29 cellular contexts compared by ENCODE assay signal in genomic region chr5:174764309-174764708, GRCh38. TPM values are rescaled to one million over a fixed set of nuclear protein-coding genes. Genes with fewer than 3 reads are reported as not detected.
"Had no signal": no experiment of that assay in that cellular context is flagged by ENCODE, and none has a peak within 500 bp of the region (broad histone marks: within the 10 kb centered on the region; RNA-seq: fewer than 3 reads in every experiment).

No MANE protein-coding gene starts in this region.

- H3K4me2 ChIP-seq: hepatocyte, neural progenitor cell had no signal

- H3K27ac Mint-ChIP-seq: mesothelial cell of epicardium; natural killer cell; nephron progenitor cell; neural progenitor cell; progenitor cell of endocrine pancreas; stimulated activated effector memory CD8-positive, alpha-beta T cell treated with anti-CD3 and anti-CD28 coated beads, Interleukin-12 subunit alpha, Interleukin-12 subunit beta, amount 100 ng/mL, for 72 hours; stimulated activated naive CD8-positive, alpha-beta T cell treated with anti-CD3 and anti-CD28 coated beads, Interleukin-15, Interleukin-2, amounts not matched to agents 100 ng/mL and 50 ng/mL, for 24 hours had no signal

- H3K27me3 ChIP-seq: hepatocyte, neural progenitor cell, neutrophil, ovary, suprapubic skin, vagina had no signal

- H3K4me1 ChIP-seq: left ventricle myocardium inferior, neural progenitor cell, suprapubic skin, tibial artery, vagina had no signal

- H3K9me3 Mint-ChIP-seq: mesothelial cell of epicardium, nephron progenitor cell, neural progenitor cell had no signal

- H3K4me3 Mint-ChIP-seq: mesothelial cell of epicardium; naive B cell; natural killer cell; nephron progenitor cell; neural progenitor cell; stimulated activated effector memory CD8-positive, alpha-beta T cell treated with anti-CD3 and anti-CD28 coated beads, Interleukin-12 subunit alpha, Interleukin-12 subunit beta, amount 100 ng/mL, for 72 hours; stimulated activated naive CD8-positive, alpha-beta T cell treated with anti-CD3 and anti-CD28 coated beads, Interleukin-15, Interleukin-2, amounts not matched to agents 100 ng/mL and 50 ng/mL, for 24 hours had no signal

- H3K4me3 ChIP-seq: hepatocyte, left ventricle myocardium inferior, lung, neural progenitor cell, ovary, skin epidermis, suprapubic skin, thoracic aorta, tibial artery, vagina had no signal

- H3K4me1 Mint-ChIP-seq: mesothelial cell of epicardium; naive B cell; natural killer cell; stimulated activated effector memory CD8-positive, alpha-beta T cell treated with anti-CD3 and anti-CD28 coated beads, Interleukin-12 subunit alpha, Interleukin-12 subunit beta, amount 100 ng/mL, for 72 hours had no signal

- H3K79me2 ChIP-seq: hepatocyte had no signal

- H3K9me3 ChIP-seq: left ventricle myocardium inferior, neutrophil, ovary, suprapubic skin, thoracic aorta, tibial artery, vagina had no signal

- H3K36me3 Mint-ChIP-seq: mesothelial cell of epicardium; naive B cell; natural killer cell; neural progenitor cell; stimulated activated effector memory CD8-positive, alpha-beta T cell treated with anti-CD3 and anti-CD28 coated beads, Interleukin-12 subunit alpha, Interleukin-12 subunit beta, amount 100 ng/mL, for 72 hours had no signal

- H3K9ac ChIP-seq: neural progenitor cell had no signal

- H3K36me3 ChIP-seq: left ventricle myocardium inferior, neural progenitor cell, neutrophil, ovary, suprapubic skin, thoracic aorta, tibial artery, vagina had no signal

- DNase-seq: islet precursor cell; left ventricle myocardium inferior; mesendoderm; naive B cell; natural killer cell; nephron progenitor cell; occipital lobe; ovary; retina; right cardiac atrium; stimulated activated CD4-positive, alpha-beta T cell treated with anti-CD3 and anti-CD28 coated beads, Interleukin-12 subunit alpha, Interleukin-12 subunit beta, amount 100 ng/mL, for 4 hours; stimulated activated CD4-positive, alpha-beta T cell treated with anti-CD3 and anti-CD28 coated beads, Interleukin-15, amount 100 ng/mL, for 24 hours; stimulated activated CD4-positive, alpha-beta T cell treated with anti-CD3 and anti-CD28 coated beads, Interleukin-2, amount 100 ng/mL, for 24 hours; stimulated activated CD4-positive, alpha-beta T cell treated with anti-CD3 and anti-CD28 coated beads, Interleukin-4, amount 100 ng/mL, for 1 hour; stimulated activated naive CD4-positive, alpha-beta T cell; tibial artery; trophoblast cell had no signal

- H2AFZ ChIP-seq: hepatocyte, neural progenitor cell had no signal

- H3K27ac ChIP-seq: hepatocyte, left ventricle myocardium inferior, neural progenitor cell, neutrophil, ovary, skin epidermis, suprapubic skin, thoracic aorta, tibial artery, vagina had no signal

RNA-seq across cellular contexts. Expression of gene MSX2, which starts 39.9 kb away (rescaled TPM):
- total RNA-seq: occipital lobe had no signal
